In genomic region chr1:113681596-113682337, GRCh38 we compare ENCODE assay signal across 17 cellular contexts.
"Had no signal": no experiment of that assay in that cellular context is flagged by ENCODE, and none has a peak within 500 bp of the region (broad histone marks: within the 10 kb centered on the region; RNA-seq: fewer than 3 reads in every experiment).

No MANE protein-coding gene starts in this region.

- H3K36me3 Mint-ChIP-seq: activated naive CD4-positive, alpha-beta T cell treated with anti-CD3 and anti-CD28 coated beads, Interleukin-2, amount 50 U/mL, for 24 hours; stimulated activated effector memory CD8-positive, alpha-beta T cell treated with anti-CD3 and anti-CD28 coated beads, Interleukin-12 subunit alpha, Interleukin-12 subunit beta, amount 100 ng/mL, for 72 hours had no signal

- H3K27ac Mint-ChIP-seq: activated naive CD4-positive, alpha-beta T cell treated with anti-CD3 and anti-CD28 coated beads, Interleukin-2, amount 50 U/mL, for 24 hours; nephron progenitor cell; stimulated activated effector memory CD8-positive, alpha-beta T cell treated with anti-CD3 and anti-CD28 coated beads, Interleukin-12 subunit alpha, Interleukin-12 subunit beta, amount 100 ng/mL, for 72 hours; T-helper 1 cell treated with Interleukin-12 subunit alpha and Interleukin-12 subunit beta and Interleukin-4 antibody, amounts not matched to agents 30 μg/mL and 1 μg/mL, for 36 hours had no signal

- DNase-seq: activated CD4-positive, alpha-beta T cell treated with anti-CD3 and anti-CD28 coated beads for 1 hour; activated gamma-delta T cell; amniotic stem cell; dermis blood vessel endothelial cell; effector memory CD4-positive, alpha-beta T cell; foreskin fibroblast; lower lobe of right lung; nephron progenitor cell; posterior cingulate gyrus; small intestine; stimulated activated CD4-positive, alpha-beta T cell treated with anti-CD3 and anti-CD28 coated beads, Interleukin-4, amount 100 ng/mL, for 24 hours; upper lobe of left lung had no signal

- H3K9me3 Mint-ChIP-seq: activated naive CD4-positive, alpha-beta T cell treated with anti-CD3 and anti-CD28 coated beads, Interleukin-2, amount 50 U/mL, for 24 hours; nephron progenitor cell; stimulated activated effector memory CD8-positive, alpha-beta T cell treated with anti-CD3 and anti-CD28 coated beads, Interleukin-12 subunit alpha, Interleukin-12 subunit beta, amount 100 ng/mL, for 72 hours; T-helper 1 cell treated with Interleukin-12 subunit alpha and Interleukin-12 subunit beta and Interleukin-4 antibody, amounts not matched to agents 30 μg/mL and 1 μg/mL, for 36 hours had no signal

- H3K27me3 Mint-ChIP-seq: activated naive CD4-positive, alpha-beta T cell treated with anti-CD3 and anti-CD28 coated beads, Interleukin-2, amount 50 U/mL, for 24 hours had no signal

- H3K4me1 Mint-ChIP-seq: activated naive CD4-positive, alpha-beta T cell treated with anti-CD3 and anti-CD28 coated beads, Interleukin-2, amount 50 U/mL, for 24 hours had no signal

- H3K4me3 Mint-ChIP-seq: activated naive CD4-positive, alpha-beta T cell treated with anti-CD3 and anti-CD28 coated beads, Interleukin-2, amount 50 U/mL, for 24 hours; nephron progenitor cell; stimulated activated effector memory CD8-positive, alpha-beta T cell treated with anti-CD3 and anti-CD28 coated beads, Interleukin-12 subunit alpha, Interleukin-12 subunit beta, amount 100 ng/mL, for 72 hours; T-helper 1 cell treated with Interleukin-12 subunit alpha and Interleukin-12 subunit beta and Interleukin-4 antibody, amounts not matched to agents 30 μg/mL and 1 μg/mL, for 36 hours had no signal

- H3K4me3 ChIP-seq: lower lobe of right lung, right atrium auricular region, thoracic aorta, upper lobe of left lung had no signal

- ATAC-seq: lower lobe of right lung; stimulated activated effector memory CD8-positive, alpha-beta T cell treated with anti-CD3 and anti-CD28 coated beads, Interleukin-12 subunit alpha, Interleukin-12 subunit beta, amount 100 ng/mL, for 72 hours had no signal
